In genomic region chr3:4290272-4290893, GRCh38 we compare ENCODE assay signal across 9 cellular contexts. TPM values are rescaled to one million over a fixed set of nuclear protein-coding genes. Genes with fewer than 3 reads are reported as not detected.
DNase-seq lines count a peak whose midpoint lies in the region; ATAC-seq and TF ChIP-seq lines count a peak whose summit lies in the region.
"Had no signal": no experiment of that assay in that cellular context is flagged by ENCODE, and none has a peak within 500 bp of the region (broad histone marks: within the 10 kb centered on the region; RNA-seq: fewer than 3 reads in every experiment).

No MANE protein-coding gene starts in this region.

- H3K4me1 ChIP-seq in cardiac muscle cell (ENCODE audit: low read depth) (no peaks in the 10 kb centered on the region), KMS-11 (ENCODE audit: low read depth, poor library complexity, severe bottlenecking) (no peaks in the 10 kb centered on the region), neutrophil (ENCODE audit: control insufficient read depth in 1 of 2, insufficient read depth in 1 of 2, low read depth in 1 of 2, low read length in 1 of 2) (no peaks in the 10 kb centered on the region)

- intact Hi-C loops in Right ventricle myocardium inferior (cut with DNase I), result loop anchor here (1.0 kb wide), 1 partner anchor 1090 kb away; no protein-coding TSS in a partner anchor

- H2AFZ ChIP-seq in KMS-11 (ENCODE audit: low read depth), result no peak overlapping the region

- H3K27me3 ChIP-seq in cardiac muscle cell (peaks cover 24% of the 10 kb centered on the region), KMS-11 (ENCODE audit: insufficient read depth, low read depth) (no peaks in the 10 kb centered on the region), neutrophil (no peaks in the 10 kb centered on the region)

- no peak overlapping the region for H3K27ac ChIP-seq in cardiac muscle cell
- H3K27ac ChIP-seq in KMS-11, result no peak overlapping the region
- H3K27ac ChIP-seq in VCaP, result no peak overlapping the region
- no peak overlapping the region for H3K27ac ChIP-seq in neutrophil
- H3K27ac ChIP-seq: epithelial cell of prostate had no signal

- ATAC-seq in Right ventricle myocardium inferior (no peak), GM21576 (IDR thresholded peaks at IDR 0.05; ENCODE audit: unreplicated experiment) (peak; percentile 73), HG02970 (IDR thresholded peaks at IDR 0.05; ENCODE audit: low FRiP score, unreplicated experiment) (no peak)

- peak; percentile 49 to 66 for DNase-seq in cardiac muscle cell (ENCODE audit: low read depth in 1 of 2, low spot score in 1 of 2)
- DNase-seq in Right ventricle myocardium inferior (ENCODE audit: missing footprints), result no peak
- DNase-seq in fibroblast of gingiva (ENCODE audit: low read depth), result peak; percentile 27

- H3K9me3 ChIP-seq in cardiac muscle cell (ENCODE audit: low read depth) (no peaks in the 10 kb centered on the region), neutrophil (no peaks in the 10 kb centered on the region)

- no peak overlapping the region for H3K9ac ChIP-seq in KMS-11

- no peaks in the 10 kb centered on the region for H3K79me2 ChIP-seq in KMS-11 (ENCODE audit: insufficient read depth, low read depth)

- H3K4me3 ChIP-seq in cardiac muscle cell, result no peak overlapping the region
- no peak overlapping the region for H3K4me3 ChIP-seq in KMS-11 (IDR thresholded peaks at IDR 0.05; ENCODE audit: insufficient read depth, low read depth, low read length)
- no peak overlapping the region for H3K4me3 ChIP-seq in neutrophil (ENCODE audit: low read depth in 1 of 2, low read length in 1 of 2)

- TF ChIP-seq CTCF in cardiac muscle cell (IDR thresholded peaks at IDR 0.05; ENCODE audit: low read depth, low read length), result peak; percentile 87
- peak; percentile 82 for TF ChIP-seq CTCF in KMS-11 (conservative IDR thresholded peaks at IDR 0.05; ENCODE audit: low read depth, low read length)
- peak; percentile 97 for TF ChIP-seq CTCF in VCaP (conservative IDR thresholded peaks at IDR 0.05)
- peak; percentile 79 for TF ChIP-seq CTCF in neutrophil (IDR thresholded peaks at IDR 0.05)

- H4K20me1 ChIP-seq in KMS-11 (ENCODE audit: insufficient read depth), result no peaks in the 10 kb centered on the region

- H3K4me2 ChIP-seq in KMS-11, result no peak overlapping the region

- H3K36me3 ChIP-seq in cardiac muscle cell (no peaks in the 10 kb centered on the region), KMS-11 (ENCODE audit: insufficient read depth) (no peaks in the 10 kb centered on the region), neutrophil (no peaks in the 10 kb centered on the region)

RNA-seq across cellular contexts. Expression of gene SETMAR, which starts 12.8 kb away (rescaled TPM):
- 15.3 and 20.6 TPM in 2 replicates for total RNA-seq in cardiac muscle cell
- polyA plus RNA-seq in cardiac muscle cell, result 17.3 and 17.6 TPM in 2 replicates
- 15.9 TPM for total RNA-seq in Right ventricle myocardium inferior
